In the genomic region with DNA sequence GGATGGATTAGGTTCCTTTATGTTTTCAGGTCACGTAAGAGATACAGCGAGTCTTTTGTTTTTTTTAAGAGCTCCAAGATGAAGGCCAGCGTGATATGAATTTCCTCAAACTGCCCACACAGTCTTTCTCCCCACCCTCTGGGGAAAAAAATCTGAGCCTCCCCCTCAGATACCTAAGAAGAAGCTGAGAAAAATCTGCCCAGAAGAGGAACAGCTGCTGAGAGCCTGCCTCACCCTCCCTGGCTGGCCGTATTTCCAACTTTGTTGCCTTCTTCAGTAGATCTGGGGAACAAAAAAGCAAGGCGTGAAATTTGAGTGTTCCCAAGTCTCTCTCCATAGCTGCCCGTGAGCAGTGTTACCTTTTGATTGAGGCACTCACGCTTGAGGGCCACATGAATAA, we compare ENCODE assay signal across 18 cellular contexts.
DNase-seq lines count a peak whose midpoint lies in the region; ATAC-seq, FAIRE-seq and TF ChIP-seq lines count a peak whose summit lies in the region.
"Had no signal": no experiment of that assay in that cellular context is flagged by ENCODE, and none has a peak within 500 bp of the region (broad histone marks: within the 10 kb centered on the region; RNA-seq: fewer than 3 reads in every experiment).

No MANE protein-coding gene starts in this region.

- H3K4me3 Mint-ChIP-seq in astrocyte (ENCODE audit: unreplicated experiment) = no peak overlapping the region
- H3K4me3 Mint-ChIP-seq: CD8-positive, alpha-beta memory T cell had no signal

- H3K27ac ChIP-seq in astrocyte (ENCODE audit: low read depth, low read length) (no peak overlapping the region), hepatocyte (peak overlapping the region; percentile 90), thyroid gland (peak overlapping the region in 2 of 3 donors; percentile 94 to 98), ascending aorta (no peak overlapping the region)
- H3K27ac ChIP-seq: BLaER1 had no signal

- H3K27ac Mint-ChIP-seq in astrocyte (ENCODE audit: unreplicated experiment) = peak overlapping the region; percentile 22
- H3K27ac Mint-ChIP-seq: CD8-positive, alpha-beta memory T cell had no signal

- H3K9me3 ChIP-seq in astrocyte (ENCODE audit: insufficient read depth, low read depth, low read length) (no peaks in the 10 kb centered on the region), hepatocyte (ENCODE audit: low read depth) (no peaks in the 10 kb centered on the region), thyroid gland (no peaks in the 10 kb centered on the region), ascending aorta (no peaks in the 10 kb centered on the region)

- no peak overlapping the region for H3K4me3 ChIP-seq in astrocyte (ENCODE audit: insufficient read depth, low read depth, low read length)
- no peak overlapping the region for H3K4me3 ChIP-seq in hepatocyte
- H3K4me3 ChIP-seq in thyroid gland (replicated peaks in 1 of 3) = no peak overlapping the region
- H3K4me3 ChIP-seq in ascending aorta = no peak overlapping the region
- H3K4me3 ChIP-seq: BLaER1 had no signal

- TF ChIP-seq CTCF in astrocyte (IDR thresholded peaks at IDR 0.05; ENCODE audit: insufficient read depth, low read depth, low read length) = no peak
- no peak for TF ChIP-seq CTCF in hepatocyte (IDR thresholded peaks at IDR 0.05; ENCODE audit: poor library complexity)
- TF ChIP-seq CTCF in thyroid gland (IDR thresholded peaks at IDR 0.05) = no peak
- no peak for TF ChIP-seq CTCF in ascending aorta (IDR thresholded peaks at IDR 0.05)

- no peaks in the 10 kb centered on the region for H3K9me2 ChIP-seq in hepatocyte (replicated peaks; ENCODE audit: insufficient read depth)

- H3K4me1 ChIP-seq in astrocyte (ENCODE audit: insufficient read depth, low read length) = peaks cover 6% of the 10 kb centered on the region
- H3K4me1 ChIP-seq in hepatocyte (ENCODE audit: insufficient read depth) = peaks cover 27% of the 10 kb centered on the region
- peaks cover 44 to 53% of the 10 kb centered on the region in 2 donors for H3K4me1 ChIP-seq in thyroid gland
- no peaks in the 10 kb centered on the region for H3K4me1 ChIP-seq in ascending aorta

- H3K9ac ChIP-seq in astrocyte (ENCODE audit: low read length) = no peak overlapping the region
- H3K9ac ChIP-seq: BLaER1 had no signal

- H3K36me3 Mint-ChIP-seq in astrocyte (ENCODE audit: low read depth, unreplicated experiment) = no peaks in the 10 kb centered on the region
- H3K36me3 Mint-ChIP-seq: CD8-positive, alpha-beta memory T cell had no signal

- WGBS in hepatocyte (ENCODE audit: low lambda C conversion rate, missing lambda C conversion rate) = 70% methylated on average over 7 of the region's 7 CpGs
- 89 to 90% methylated on average over 7 of the region's 7 CpGs for WGBS in thyroid gland, 2 donors

- ATAC-seq in HG03108 (IDR thresholded peaks at IDR 0.05; ENCODE audit: unreplicated experiment) = no peak
- no peak for ATAC-seq in GM21526 (IDR thresholded peaks at IDR 0.05; ENCODE audit: low FRiP score, unreplicated experiment)

- TF ChIP-seq POLR2A in thyroid gland (IDR thresholded peaks at IDR 0.05) = no peak

- peaks cover 17% of the 10 kb centered on the region for H3K4me1 Mint-ChIP-seq in astrocyte (ENCODE audit: low read depth, unreplicated experiment)
- H3K4me1 Mint-ChIP-seq: CD8-positive, alpha-beta memory T cell had no signal

- intact Hi-C loops in posterior cingulate gyrus (cut with DNase I) (no loop called here), thyroid gland (cut with DNase I) (no loop called here), ascending aorta (cut with DNase I) (no loop called here)

- no peaks in the 10 kb centered on the region for H3K27me3 Mint-ChIP-seq in astrocyte (ENCODE audit: low read depth, unreplicated experiment)

- no peak for FAIRE-seq in astrocyte (lab: Jason Lieb, UNC)

- H3K27me3 ChIP-seq in astrocyte (ENCODE audit: insufficient read depth, low read length) (no peaks in the 10 kb centered on the region), hepatocyte (no peaks in the 10 kb centered on the region), thyroid gland (no peaks in the 10 kb centered on the region), ascending aorta (no peaks in the 10 kb centered on the region)
- H3K27me3 ChIP-seq: BLaER1 had no signal

- H2AFZ ChIP-seq in astrocyte (ENCODE audit: low read depth, low read length) = no peak overlapping the region
- H2AFZ ChIP-seq in hepatocyte = no peak overlapping the region

- H3K36me3 ChIP-seq in astrocyte (ENCODE audit: insufficient read depth, low read length) (no peaks in the 10 kb centered on the region), hepatocyte (replicated peaks; ENCODE audit: insufficient read depth, low read depth) (no peaks in the 10 kb centered on the region), thyroid gland (no peaks in the 10 kb centered on the region), ascending aorta (no peaks in the 10 kb centered on the region)
- H3K36me3 ChIP-seq: BLaER1 had no signal

- H4K20me1 ChIP-seq in astrocyte (ENCODE audit: insufficient read depth, low read length) (no peaks in the 10 kb centered on the region), hepatocyte (ENCODE audit: insufficient read depth, poor library complexity, severe bottlenecking) (no peaks in the 10 kb centered on the region)
- H4K20me1 ChIP-seq: BLaER1 had no signal

- DNase-seq in astrocyte (ENCODE audit: low read depth) = no peak
- DNase-seq in hepatocyte (ENCODE audit: low spot score) = no peak
- DNase-seq in posterior cingulate gyrus = peak in 7 of 10 donors; percentile 17 to 87 (median 59)
- DNase-seq in thyroid gland = no peak
- no peak for DNase-seq in ascending aorta (ENCODE audit: low spot score in 2 of 2)
- DNase-seq: CD8-positive, alpha-beta memory T cell; DMS 273 treated with DMSO at 0.1 percent for 48 hours; GOT3; KBM-7; NCI-H1092; NCI-H1694; NCI-H2107; NCI-H345; NCI-H774; SHP77 treated with DMSO at 0.1 percent for 48 hours had no signal

- H3K79me2 ChIP-seq in astrocyte (ENCODE audit: insufficient read depth, low read length) = peaks cover 3% of the 10 kb centered on the region
- peaks cover 6% of the 10 kb centered on the region for H3K79me2 ChIP-seq in hepatocyte

- H3K4me2 ChIP-seq in astrocyte (ENCODE audit: low read length) (no peak overlapping the region), hepatocyte (no peak overlapping the region)
- H3K4me2 ChIP-seq: BLaER1 had no signal

- no peaks in the 10 kb centered on the region for H3K9me3 Mint-ChIP-seq in astrocyte (ENCODE audit: unreplicated experiment)

Comparison
In these comparisons a context has a peak if more than half of its experiments do, and no peak if none do; other contexts are left out.
1. DNase-seq: peak in posterior cingulate gyrus (7 of 10); none in astrocyte (single experiment), hepatocyte (single experiment), thyroid gland (0 of 2) and ascending aorta (0 of 2).
2. H3K27ac ChIP-seq: peak in hepatocyte (single experiment) and thyroid gland (2 of 3); none in astrocyte (single experiment) and ascending aorta (0 of 2).